ENCODE assay signal across 9 cellular contexts in the genomic region with DNA sequence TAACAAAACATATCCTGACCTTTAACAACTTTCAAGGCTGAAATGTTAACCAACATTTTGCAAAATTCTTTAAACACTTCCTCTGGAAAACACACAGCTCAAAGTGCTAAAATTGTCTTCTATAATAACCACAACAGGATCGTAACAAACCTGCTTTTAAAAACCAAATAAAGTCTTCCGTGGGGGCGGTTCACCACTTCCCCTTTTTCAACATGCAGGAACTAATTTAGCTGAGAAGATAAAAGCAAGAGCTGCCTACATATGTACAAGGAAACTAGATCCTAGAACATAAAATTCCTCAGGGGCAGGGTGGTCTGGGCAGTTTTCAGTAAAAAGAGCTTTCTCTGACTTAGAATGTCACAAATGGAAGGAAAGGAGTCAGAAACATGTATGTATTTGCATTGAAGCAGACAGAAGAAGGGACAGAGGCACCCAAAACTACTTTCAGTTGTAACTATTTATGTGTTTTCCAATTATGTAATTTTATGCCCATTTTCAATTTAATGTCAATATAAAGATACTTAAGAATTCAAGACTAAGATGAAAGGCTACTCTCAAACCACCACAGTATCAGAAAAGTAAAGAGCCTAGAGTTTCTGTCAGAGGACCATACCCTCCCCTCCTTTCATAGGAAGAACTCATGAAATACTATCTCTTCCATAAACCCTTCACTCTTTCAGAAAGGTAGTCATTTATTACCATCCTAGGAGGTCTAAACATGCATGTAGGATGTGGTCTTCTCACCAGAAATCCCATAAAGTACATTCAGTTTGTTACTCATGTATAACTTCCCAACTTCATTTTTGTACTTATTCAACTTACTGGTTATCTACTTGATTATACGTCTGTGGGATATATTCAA.
DNase-seq lines count a peak whose midpoint lies in the region; ATAC-seq and TF ChIP-seq lines count a peak whose summit lies in the region.
"Had no signal": no experiment of that assay in that cellular context is flagged by ENCODE, and none has a peak within 500 bp of the region (broad histone marks: within the 10 kb centered on the region; RNA-seq: fewer than 3 reads in every experiment).

No MANE protein-coding gene starts in this region.

- H3K9me3 Mint-ChIP-seq in naive thymus-derived CD8-positive, alpha-beta T cell = peaks cover 0 to 17% (median 4%) of the 10 kb centered on the region in 9 donors

- DNase-seq in GM10266 (ENCODE audit: extremely low spot score) (peak; percentile 44), HuH-7.5 (ENCODE audit: low spot score) (no peak), DMS 273 treated with DMSO at 0.1 percent for 48 hours (lab: John Stamatoyannopoulos, UW) (no peak)
- peak; percentile 12 to 19 for DNase-seq in activated CD4-positive, alpha-beta T cell treated with anti-CD3 and anti-CD28 coated beads, Interleukin-2, amount 50 U/mL, for 48 hours
- DNase-seq in naive thymus-derived CD8-positive, alpha-beta T cell = peak in 8 of 10 donors; percentile 5 to 62 (median 44)
- DNase-seq: pancreas had no signal

- H3K27ac ChIP-seq in gastroesophageal sphincter = no peak overlapping the region
- H3K27ac ChIP-seq: pancreas had no signal

- peak overlapping the region; percentile 1 to 89 (median 68) for H3K27ac Mint-ChIP-seq in naive thymus-derived CD8-positive, alpha-beta T cell

- POLR2A ChIA-PET in naive thymus-derived CD8-positive, alpha-beta T cell (lab: Charles Lee) = interaction anchor here (1.0 to 1.1 kb wide), 2 partner anchors 13 to 42 kb away, joined by 3 read pairs; no protein-coding TSS in a partner anchor

- H3K4me1 Mint-ChIP-seq in naive thymus-derived CD8-positive, alpha-beta T cell = peaks cover 32 to 69% (median 61%) of the 10 kb centered on the region in 4 donors

- H3K4me1 ChIP-seq in gastroesophageal sphincter = no peaks in the 10 kb centered on the region
- H3K4me1 ChIP-seq: pancreas had no signal

- peak overlapping the region; percentile 62 to 86 (median 78) for H3K4me3 Mint-ChIP-seq in naive thymus-derived CD8-positive, alpha-beta T cell

- H3K36me3 ChIP-seq in gastroesophageal sphincter = no peaks in the 10 kb centered on the region
- H3K36me3 ChIP-seq: pancreas had no signal

- no peaks in the 10 kb centered on the region for H3K27me3 ChIP-seq in gastroesophageal sphincter
- H3K27me3 ChIP-seq: pancreas had no signal

- 50 to 62% methylated on average over 4 of the region's 4 CpGs for WGBS in gastroesophageal sphincter (ENCODE audit: low coverage in 1 of 2), 2 donors

- ATAC-seq in GM19467 (IDR thresholded peaks at IDR 0.05; ENCODE audit: unreplicated experiment) (peak; percentile 95), HG03442 (IDR thresholded peaks at IDR 0.05; ENCODE audit: unreplicated experiment) (peak; percentile 89), gastroesophageal sphincter (no peak)
- ATAC-seq in naive thymus-derived CD8-positive, alpha-beta T cell = peak; percentile 73 to 91

- no peak for TF ChIP-seq EP300 in gastroesophageal sphincter (IDR thresholded peaks at IDR 0.05)

- no peak overlapping the region for H3K4me3 ChIP-seq in gastroesophageal sphincter
- H3K4me3 ChIP-seq: pancreas had no signal

- TF ChIP-seq POLR2A in gastroesophageal sphincter (IDR thresholded peaks at IDR 0.05) = no peak

- H3K9me3 ChIP-seq in gastroesophageal sphincter = no peaks in the 10 kb centered on the region
- H3K9me3 ChIP-seq: pancreas had no signal

- H3K36me3 Mint-ChIP-seq in naive thymus-derived CD8-positive, alpha-beta T cell = peaks cover 0 to 6% (median 4%) of the 10 kb centered on the region in 3 donors

- TF ChIP-seq CTCF in GM10266 (IDR thresholded peaks at IDR 0.05; ENCODE audit: control insufficient read depth, insufficient read depth, low read depth, missing control alignments) (no peak), gastroesophageal sphincter (IDR thresholded peaks at IDR 0.05) (no peak)

- no peaks in the 10 kb centered on the region for H3K27me3 Mint-ChIP-seq in naive thymus-derived CD8-positive, alpha-beta T cell

Comparison
In these comparisons a context has a peak if more than half of its experiments do, and no peak if none do; other contexts are left out.
1. DNase-seq: peak in GM10266 (single experiment), activated CD4-positive, alpha-beta T cell treated with anti-CD3 and anti-CD28 coated beads, Interleukin-2, amount 50 U/mL, for 48 hours (2 of 2) and naive thymus-derived CD8-positive, alpha-beta T cell (8 of 10); none in HuH-7.5 (single experiment) and DMS 273 treated with DMSO at 0.1 percent for 48 hours (single experiment).